In the genomic region with DNA sequence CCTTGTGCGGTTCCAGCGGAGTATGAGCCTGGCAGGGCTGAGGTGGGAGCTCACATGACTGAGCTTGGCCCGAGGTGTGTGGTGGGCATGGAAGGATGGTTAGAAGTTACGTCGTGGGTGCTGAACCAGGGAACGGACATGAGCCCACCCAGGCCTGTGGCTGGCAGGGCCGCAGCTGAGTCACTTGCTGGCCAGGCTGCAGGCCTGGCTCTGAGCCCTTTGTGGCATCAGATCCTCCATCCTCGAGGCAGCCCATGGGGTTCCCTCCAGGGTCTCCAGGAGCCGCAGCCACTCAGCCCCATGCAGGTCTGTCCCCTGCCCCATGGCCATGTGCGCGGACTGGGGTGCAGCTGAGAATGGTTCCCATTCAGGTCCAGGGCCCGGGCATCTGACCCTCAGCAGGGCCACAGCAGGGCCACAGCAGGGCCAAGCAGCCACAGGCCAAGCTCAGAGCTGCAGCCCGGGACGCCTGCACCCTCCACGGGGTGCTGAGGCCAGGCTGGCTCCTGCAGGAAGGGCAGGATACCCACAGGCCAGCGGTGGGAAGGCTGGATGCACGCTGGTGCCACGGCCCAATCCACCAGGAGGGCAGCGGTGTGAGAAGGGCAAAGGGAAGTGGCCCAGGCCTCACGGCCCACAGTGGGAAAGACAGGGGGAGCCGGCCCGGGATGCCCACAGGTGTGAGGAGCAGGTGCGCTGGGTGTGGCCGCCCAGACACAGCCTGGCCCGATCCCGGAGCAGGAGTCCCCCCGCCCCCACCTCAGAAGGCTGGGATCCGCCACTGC, we compare ENCODE assay signal across 21 cellular contexts. TPM values are rescaled to one million over a fixed set of nuclear protein-coding genes. Genes with fewer than 3 reads are reported as not detected.
DNase-seq lines count a peak whose midpoint lies in the region; ATAC-seq lines count a peak whose summit lies in the region.
"Had no signal": no experiment of that assay in that cellular context is flagged by ENCODE, and none has a peak within 500 bp of the region (broad histone marks: within the 10 kb centered on the region; RNA-seq: fewer than 3 reads in every experiment).

No MANE protein-coding gene starts in this region.

- no peak overlapping the region for H3K9ac ChIP-seq in GM23248

- H3K27me3 Mint-ChIP-seq in dendritic cell treated with granulocyte-macrophage colony-stimulating factor and Interleukin-4, amounts not matched to agents 40 ng/mL and 50 ng/mL, for 4 days, result peaks cover 2% of the 10 kb centered on the region
- H3K27me3 Mint-ChIP-seq: activated T-helper 17 cell treated with anti-CD3 and anti-CD28 coated beads, Interleukin-2, amount 50 U/mL, for 72 hours; T-helper 17 cell had no signal

- no peak overlapping the region for H2AFZ ChIP-seq in GM23248

- intact Hi-C loops in dendritic cell treated with granulocyte-macrophage colony-stimulating factor and Interleukin-4, amounts not matched to agents 40 ng/mL and 50 ng/mL, for 4 days (cut with micrococcal nuclease), result no loop called here

- H3F3A ChIP-seq in GM23248 (ENCODE audit: insufficient read depth), result peaks cover 6% of the 10 kb centered on the region; the same call in 1 of the 2 replicates

- no peak overlapping the region for H3K4me3 Mint-ChIP-seq in dendritic cell treated with granulocyte-macrophage colony-stimulating factor and Interleukin-4, amounts not matched to agents 40 ng/mL and 50 ng/mL, for 4 days
- H3K4me3 Mint-ChIP-seq: activated T-helper 17 cell treated with anti-CD3 and anti-CD28 coated beads, Interleukin-2, amount 50 U/mL, for 72 hours; immature natural killer cell; memory B cell; T-helper 17 cell had no signal

- no peaks in the 10 kb centered on the region for H3K36me3 Mint-ChIP-seq in dendritic cell treated with granulocyte-macrophage colony-stimulating factor and Interleukin-4, amounts not matched to agents 40 ng/mL and 50 ng/mL, for 4 days (ENCODE audit: low read depth)
- H3K36me3 Mint-ChIP-seq: immature natural killer cell, memory B cell had no signal

- H3K4me1 ChIP-seq in GM23248 (ENCODE audit: insufficient read depth), result peaks cover 23% of the 10 kb centered on the region

- no peak overlapping the region for H3K4me3 ChIP-seq in GM23248
- H3K4me3 ChIP-seq: dorsolateral prefrontal cortex had no signal

- H3K9me3 Mint-ChIP-seq in dendritic cell treated with granulocyte-macrophage colony-stimulating factor and Interleukin-4, amounts not matched to agents 40 ng/mL and 50 ng/mL, for 4 days, result no peaks in the 10 kb centered on the region
- H3K9me3 Mint-ChIP-seq: activated T-helper 17 cell treated with anti-CD3 and anti-CD28 coated beads, Interleukin-2, amount 50 U/mL, for 72 hours; immature natural killer cell; memory B cell had no signal

- no peaks in the 10 kb centered on the region for H3K9me3 ChIP-seq in GM23248 (ENCODE audit: low read depth)
- H3K9me3 ChIP-seq: Caco-2 had no signal

- no peak overlapping the region for H3K27ac ChIP-seq in GM23248
- H3K27ac ChIP-seq: dorsolateral prefrontal cortex had no signal

- ATAC-seq in HG03439 (IDR thresholded peaks at IDR 0.05; ENCODE audit: unreplicated experiment), result no peak
- ATAC-seq: activated CD4-positive, CD25-positive, alpha-beta regulatory T cell treated with anti-CD3 and anti-CD28 coated beads, Interleukin-2, amount 50 U/mL, for 24 hours; activated T-helper 17 cell treated with anti-CD3 and anti-CD28 coated beads, Interleukin-2, amount 50 U/mL, for 72 hours; esophagus mucosa; right cardiac atrium; T-helper 17 cell had no signal

- no peaks in the 10 kb centered on the region for H3K79me2 ChIP-seq in GM23248 (ENCODE audit: insufficient read depth)

- DNase-seq in AG08396 (ENCODE audit: low spot score) (peak; percentile 55), GM23248 (peak; percentile 54), myocyte (ENCODE audit: low read depth) (peak; percentile 36), NCI-H2029 (lab: John Stamatoyannopoulos, UW) (no peak), globus pallidus (ENCODE audit: low spot score) (no peak)
- DNase-seq in stimulated activated CD4-positive, alpha-beta T cell treated with anti-CD3 and anti-CD28 coated beads, Interleukin-12 subunit alpha, Interleukin-12 subunit beta, amount 100 ng/mL, for 4 hours, result no peak
- DNase-seq: Caco-2; immature natural killer cell; NCI-H1694 treated with DMSO at 0.1 percent for 48 hours; NCI-H345; NK-92 treated with Interleukin-12 subunit alpha and Interleukin-12 subunit beta, amount 100 ng/mL, for 24 hours; right cardiac atrium; T-helper 17 cell had no signal

- H3K4me1 Mint-ChIP-seq in dendritic cell treated with granulocyte-macrophage colony-stimulating factor and Interleukin-4, amounts not matched to agents 40 ng/mL and 50 ng/mL, for 4 days (ENCODE audit: low read depth), result peaks cover 41% of the 10 kb centered on the region
- H3K4me1 Mint-ChIP-seq: activated T-helper 17 cell treated with anti-CD3 and anti-CD28 coated beads, Interleukin-2, amount 50 U/mL, for 72 hours; immature natural killer cell; memory B cell had no signal

- in situ Hi-C loops in GM23248 (cut with MboI), result no loop called here

- no peaks in the 10 kb centered on the region for H3K9me2 ChIP-seq in GM23248 (ENCODE audit: insufficient read depth)

- H3K4me2 ChIP-seq in GM23248 (ENCODE audit: unreplicated experiment), result no peak overlapping the region

- WGBS in GM23248 (ENCODE audit: low coverage in 1 of 2, low lambda C conversion rate in 2 of 2, missing lambda C conversion rate in 2 of 2), 2 experiments, result 80 to 82% methylated on average over 20 to 25 of the region's 28 CpGs

- H3K27me3 ChIP-seq in GM23248 (replicated peaks; ENCODE audit: insufficient read depth), result no peaks in the 10 kb centered on the region
- H3K27me3 ChIP-seq: dorsolateral prefrontal cortex had no signal

- H4K20me1 ChIP-seq in GM23248 (ENCODE audit: insufficient read depth), result no peaks in the 10 kb centered on the region

- no peaks in the 10 kb centered on the region for H3K36me3 ChIP-seq in GM23248 (ENCODE audit: low read depth)

- peak overlapping the region; percentile 45 for H3K27ac Mint-ChIP-seq in dendritic cell treated with granulocyte-macrophage colony-stimulating factor and Interleukin-4, amounts not matched to agents 40 ng/mL and 50 ng/mL, for 4 days
- H3K27ac Mint-ChIP-seq: activated T-helper 17 cell treated with anti-CD3 and anti-CD28 coated beads, Interleukin-2, amount 50 U/mL, for 72 hours; immature natural killer cell; memory B cell; T-helper 17 cell had no signal

RNA-seq across cellular contexts. Expression of gene ULK1, which starts 26.3 kb away (rescaled TPM):
- total RNA-seq in GM23248 (2014; rRNA removed; shearing (Covaris generic)), result 6.9 and 7.1 TPM in 2 replicates
- polyA plus RNA-seq in GM23248 (2016; fragmentation: Nextera tagmentation; extraction: Ambion mirVana), result 4.0 TPM in 2 replicates
- 11.2 and 21.3 TPM in 2 replicates for total RNA-seq in myocyte
- 51.0 TPM for polyA plus RNA-seq in myocyte (2012)

RNA-seq across cellular contexts. Expression of gene MMP17, which starts 39.9 kb away (rescaled TPM):
- total RNA-seq in GM23248 (2014; rRNA removed; shearing (Covaris generic)), result 36.5 and 52.1 TPM in 2 replicates
- 10.1 and 13.8 TPM in 2 replicates for polyA plus RNA-seq in GM23248 (2016; fragmentation: Nextera tagmentation; extraction: Ambion mirVana)
- total RNA-seq in myocyte, result 15.5 and 40.1 TPM in 2 replicates
- polyA plus RNA-seq in myocyte (2012), result 12.8 TPM
- total RNA-seq: HT-29 had no signal

Comparison
In these comparisons a context has a peak if more than half of its experiments do, and no peak if none do; other contexts are left out.
1. DNase-seq: peak in AG08396 (single experiment), GM23248 (single experiment) and myocyte (single experiment); none in NCI-H2029 (single experiment), globus pallidus (single experiment) and stimulated activated CD4-positive, alpha-beta T cell treated with anti-CD3 and anti-CD28 coated beads, Interleukin-12 subunit alpha, Interleukin-12 subunit beta, amount 100 ng/mL, for 4 hours (single experiment).